Comparison of ENCODE assay signal across 18 cellular contexts in the genomic region with DNA sequence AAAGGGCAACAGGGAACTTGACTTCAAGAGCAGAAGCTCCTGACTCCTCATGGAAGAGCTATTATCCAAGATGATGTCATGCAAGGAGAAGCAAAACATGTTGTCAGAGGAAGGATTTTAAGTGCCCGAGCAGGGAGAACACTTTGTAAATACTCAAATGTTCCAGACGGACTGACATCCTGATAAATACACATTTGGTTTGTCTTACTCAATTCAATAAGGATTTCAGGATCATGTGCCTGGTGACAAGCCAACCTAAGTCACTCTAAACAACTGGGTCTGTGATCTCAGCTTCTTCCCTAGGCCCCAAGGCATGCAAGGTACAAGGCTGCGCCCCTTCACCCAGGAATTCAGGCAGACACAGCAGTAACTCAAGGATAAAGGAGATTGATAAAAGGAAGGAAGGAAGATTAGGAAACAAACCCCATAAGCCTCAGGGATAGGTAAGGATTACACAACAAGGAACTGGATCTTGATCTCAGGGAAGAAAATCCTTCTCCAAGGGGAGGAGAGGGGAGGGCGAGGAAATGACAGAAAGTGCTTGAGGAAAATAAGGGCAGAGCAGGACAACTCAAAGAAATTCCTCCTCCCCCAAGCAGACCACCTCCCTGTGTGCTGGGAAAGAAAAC. TPM values are rescaled to one million over a fixed set of nuclear protein-coding genes. Genes with fewer than 3 reads are reported as not detected.
DNase-seq lines count a peak whose midpoint lies in the region; TF ChIP-seq lines count a peak whose summit lies in the region.
"Had no signal": no experiment of that assay in that cellular context is flagged by ENCODE, and none has a peak within 500 bp of the region (broad histone marks: within the 10 kb centered on the region; RNA-seq: fewer than 3 reads in every experiment).

No MANE protein-coding gene starts in this region.

- H3K36me3 Mint-ChIP-seq in brain, result no peaks in the 10 kb centered on the region

- H2AFZ ChIP-seq in hepatocyte, result no peak overlapping the region

- H3K4me2 ChIP-seq in hepatocyte, result no peak overlapping the region

- H3K9me3 Mint-ChIP-seq in brain, result peaks cover 0 to 12% (median 0%) of the 10 kb centered on the region in 5 experiments
- H3K9me3 Mint-ChIP-seq: activated T-cell treated with anti-CD3 and anti-CD28 coated beads, Interleukin-2, amount 50 U/mL, for 4 hours had no signal

- peak overlapping the region in 1 of 2 donors; percentile 23 for H3K9ac ChIP-seq in stomach smooth muscle (ENCODE audit: low read length in 2 of 2)

- H3K27me3 ChIP-seq in hepatocyte, result no peaks in the 10 kb centered on the region
- no peaks in the 10 kb centered on the region for H3K27me3 ChIP-seq in stomach smooth muscle (ENCODE audit: control insufficient read depth in 1 of 2, insufficient read depth in 2 of 2, low read length in 2 of 2)
- H3K27me3 ChIP-seq: heart right ventricle, neutrophil had no signal

- no peaks in the 10 kb centered on the region for H3K9me2 ChIP-seq in hepatocyte (replicated peaks; ENCODE audit: insufficient read depth)

- H3K36me3 ChIP-seq in hepatocyte (replicated peaks; ENCODE audit: insufficient read depth, low read depth) (no peaks in the 10 kb centered on the region), stomach smooth muscle (ENCODE audit: control insufficient read depth in 2 of 2, insufficient read depth in 2 of 2, low read length in 2 of 2) (no peaks in the 10 kb centered on the region)
- H3K36me3 ChIP-seq: neutrophil had no signal

- no peaks in the 10 kb centered on the region for H4K20me1 ChIP-seq in hepatocyte (ENCODE audit: insufficient read depth, poor library complexity, severe bottlenecking)

- peak overlapping the region in 3 of 5 experiments; percentile 18 to 68 (median 57) for H3K27ac Mint-ChIP-seq in brain

- TF ChIP-seq CTCF in brain (conservative IDR thresholded peaks at IDR 0.05), result no peak
- TF ChIP-seq CTCF in hepatocyte (IDR thresholded peaks at IDR 0.05; ENCODE audit: poor library complexity), result no peak

- peak; percentile 29 for DNase-seq in HCEC 1CT
- peak; percentile 56 for DNase-seq in hepatocyte (ENCODE audit: low spot score)
- no peak for DNase-seq in DMS153 (lab: John Stamatoyannopoulos, UW)
- no peak for DNase-seq in 8988T
- DNase-seq in NCI-H1417 treated with DMSO at 0.1 percent for 48 hours (lab: John Stamatoyannopoulos, UW), result no peak
- DNase-seq in NCI-H1092 treated with DMSO at 0.1 percent for 48 hours (lab: John Stamatoyannopoulos, UW), result no peak
- DNase-seq: activated T-cell treated with anti-CD3 and anti-CD28 coated beads, Interleukin-2, amount 50 U/mL, for 4 hours; anterior cingulate cortex; effector CD8-positive, alpha-beta T cell; heart right ventricle; Karpas-422; NCI-H187; stimulated activated CD4-positive, alpha-beta T cell treated with anti-CD3 and anti-CD28 coated beads, Interleukin-15, amount 100 ng/mL, for 24 hours had no signal

- H3K27ac ChIP-seq in hepatocyte (peak overlapping the region; percentile 75), stomach smooth muscle (ENCODE audit: low read length) (peak overlapping the region; percentile 53)
- H3K27ac ChIP-seq: neutrophil had no signal

- 54% methylated on average over 4 of the region's 4 CpGs for WGBS in hepatocyte (ENCODE audit: low lambda C conversion rate, missing lambda C conversion rate)

- H3K4me1 Mint-ChIP-seq in brain, result peaks cover 22% of the 10 kb centered on the region

- no peak overlapping the region for H3K4me3 ChIP-seq in hepatocyte
- H3K4me3 ChIP-seq in stomach smooth muscle (ENCODE audit: low read length in 2 of 2), result no peak overlapping the region
- H3K4me3 ChIP-seq: heart right ventricle had no signal

- peaks cover 10% of the 10 kb centered on the region for H3K27me3 Mint-ChIP-seq in brain

- H3K9me3 ChIP-seq in hepatocyte (ENCODE audit: low read depth) (no peaks in the 10 kb centered on the region), stomach smooth muscle (ENCODE audit: control insufficient read depth in 2 of 2, low read length in 2 of 2) (no peaks in the 10 kb centered on the region)
- H3K9me3 ChIP-seq: heart right ventricle, neutrophil had no signal

- no peak overlapping the region for H3K4me3 Mint-ChIP-seq in brain
- H3K4me3 Mint-ChIP-seq: activated T-cell treated with anti-CD3 and anti-CD28 coated beads, Interleukin-2, amount 50 U/mL, for 4 hours had no signal

- no peaks in the 10 kb centered on the region for H3K79me2 ChIP-seq in hepatocyte

- H3K4me1 ChIP-seq in hepatocyte (ENCODE audit: insufficient read depth) (peaks cover 7% of the 10 kb centered on the region), stomach smooth muscle (ENCODE audit: control insufficient read depth, insufficient read depth, low read length) (peaks cover 41% of the 10 kb centered on the region)

RNA-seq across cellular contexts. Expression of a gene that starts 26.9 kb away (rescaled TPM):
- polyA plus RNA-seq in brain (ENCODE audit: insufficient read depth, low read depth, low replicate concordance) (not detected), hepatocyte (not detected in 2 replicates)
- not detected in 2 replicates for total RNA-seq in hepatocyte
- total RNA-seq: activated T-cell treated with anti-CD3 and anti-CD28 coated beads, Interleukin-2, amount 50 U/mL, for 4 hours; Daoy; left lobe of liver had no signal

RNA-seq across cellular contexts. Expression of a gene that starts 37.6 kb away (rescaled TPM):
- polyA plus RNA-seq in brain (ENCODE audit: insufficient read depth, low read depth, low replicate concordance) (7.0 TPM), hepatocyte (85.0 and 123 TPM in 2 replicates)
- total RNA-seq in hepatocyte, result 39.5 and 54.6 TPM in 2 replicates

RNA-seq across cellular contexts. Expression of a gene that starts 41.1 kb away (rescaled TPM):
- polyA plus RNA-seq in brain (ENCODE audit: insufficient read depth, low read depth, low replicate concordance), result not detected
- not detected in 2 replicates for total RNA-seq in hepatocyte
- polyA plus RNA-seq in hepatocyte, result not detected in 2 replicates
- total RNA-seq: activated T-cell treated with anti-CD3 and anti-CD28 coated beads, Interleukin-2, amount 50 U/mL, for 4 hours; Daoy; heart right ventricle; left lobe of liver had no signal
- polyA plus RNA-seq: heart right ventricle had no signal

RNA-seq across cellular contexts. Expression of a gene that starts 50.6 kb away (rescaled TPM):
- polyA plus RNA-seq in brain (ENCODE audit: insufficient read depth, low read depth, low replicate concordance), result 39.9 TPM
- 47.7 and 64.9 TPM in 2 replicates for total RNA-seq in hepatocyte
- 118 and 146 TPM in 2 replicates for polyA plus RNA-seq in hepatocyte

RNA-seq across cellular contexts. Expression of a gene that starts 51.0 kb away (rescaled TPM):
- polyA plus RNA-seq in brain (ENCODE audit: insufficient read depth, low read depth, low replicate concordance) (81.8 TPM), hepatocyte (44.3 and 49.2 TPM in 2 replicates)
- total RNA-seq in hepatocyte, result 97.5 and 108 TPM in 2 replicates

Comparison
In these comparisons a context has a peak if more than half of its experiments do, and no peak if none do; other contexts are left out.
1. DNase-seq: peak in HCEC 1CT (single experiment) and hepatocyte (single experiment); none in DMS153 (single experiment), 8988T (single experiment), NCI-H1417 treated with DMSO at 0.1 percent for 48 hours (single experiment) and NCI-H1092 treated with DMSO at 0.1 percent for 48 hours (single experiment).
2. RNA of a gene that starts 37.6 kb away (polyA plus RNA-seq): 85.0 to 123 TPM in hepatocyte; 7.0 TPM in brain (single experiment); every median in the first group is over 10 times any median in the second.